Comparison of ENCODE assay signal across 8 cellular contexts in the genomic region with DNA sequence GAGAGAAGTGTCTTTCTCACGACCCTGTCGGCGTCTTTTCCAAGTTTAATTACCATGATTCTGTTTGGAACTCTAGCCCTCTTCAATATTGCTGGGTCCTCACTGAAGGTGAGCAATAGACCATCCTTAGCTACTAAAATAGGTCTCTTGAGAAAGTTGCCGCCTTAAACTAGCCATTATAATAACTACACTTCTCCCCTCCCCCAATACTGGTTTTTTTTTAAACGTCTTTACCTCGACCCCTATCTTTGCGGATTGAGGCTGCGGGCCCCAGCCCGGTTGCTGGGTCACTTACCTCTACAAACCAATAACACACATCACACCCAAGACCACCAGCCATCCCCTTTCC. TPM values are rescaled to one million over a fixed set of nuclear protein-coding genes. Genes with fewer than 3 reads are reported as not detected.
DNase-seq lines count a peak whose midpoint lies in the region; ATAC-seq, FAIRE-seq and TF ChIP-seq lines count a peak whose summit lies in the region.

No MANE protein-coding gene starts in this region.

- peak overlapping the region; percentile 86 for H3K4me2 ChIP-seq in keratinocyte (ENCODE audit: control insufficient read depth, extremely low read depth, insufficient read depth, low read depth, low read length)

- peaks cover 26% of the 10 kb centered on the region for H3K79me2 ChIP-seq in keratinocyte (ENCODE audit: control insufficient read depth, insufficient read depth, low read length)

- H2AFZ ChIP-seq in keratinocyte (ENCODE audit: control insufficient read depth, low read length), result no peak overlapping the region

- H4K20me1 ChIP-seq in keratinocyte (ENCODE audit: control insufficient read depth, extremely low read depth, insufficient read depth, low read length), result no peaks in the 10 kb centered on the region

- dilution Hi-C loops in keratinocyte (cut with MboI; ENCODE audit: extremely low pct_ligation_motif_present, low sequenced_read_pairs), result loop anchor here (25.0 kb wide), 1 partner anchor 184 kb away; a partner anchor contains a TSS

- TF ChIP-seq CTCF in keratinocyte (optimal IDR thresholded peaks at IDR 0.05 in 1 of 3, IDR thresholded peaks at IDR 0.05 in 1 of 3, conservative IDR thresholded peaks at IDR 0.05 in 1 of 3; ENCODE audit: extremely low read depth in 1 of 3, insufficient read depth in 2 of 3, low read length in 3 of 3), result no peak

- DNase-seq in H7 (no peak), keratinocyte (ENCODE audit: low read depth, low spot score) (no peak), DMS153 treated with DMSO at 0.1 percent for 48 hours (lab: John Stamatoyannopoulos, UW; ENCODE audit: unreplicated experiment) (no peak), NCI-H2107 treated with DMSO at 0.1 percent for 48 hours (lab: John Stamatoyannopoulos, UW; ENCODE audit: unreplicated experiment) (no peak)

- H3K4me1 ChIP-seq in keratinocyte (ENCODE audit: control insufficient read depth, extremely low read depth, insufficient read depth, low read length) (peaks cover 52% of the 10 kb centered on the region), subcutaneous abdominal adipose tissue (ENCODE audit: control insufficient read depth in 5 of 5, insufficient read depth in 5 of 5, low read length in 5 of 5) (peaks cover 0 to 23% (median 20%) of the 10 kb centered on the region in 5 donors)

- peaks cover 28% of the 10 kb centered on the region for H3K36me3 ChIP-seq in H7 (replicated peaks; ENCODE audit: control insufficient read depth, insufficient read depth, low read length)
- H3K36me3 ChIP-seq in keratinocyte (ENCODE audit: control insufficient read depth in 2 of 2, extremely low read depth in 1 of 2, insufficient read depth in 2 of 2, low read length in 2 of 2), result peaks cover 2 to 14% of the 10 kb centered on the region in 2 experiments
- H3K36me3 ChIP-seq in subcutaneous abdominal adipose tissue (ENCODE audit: control insufficient read depth in 5 of 5, insufficient read depth in 5 of 5, low read length in 5 of 5), result peaks cover 22 to 37% (median 32%) of the 10 kb centered on the region in 5 donors

- ATAC-seq in GM21423 (IDR thresholded peaks at IDR 0.05; ENCODE audit: unreplicated experiment) (no peak), GM18520 (IDR thresholded peaks at IDR 0.05; ENCODE audit: unreplicated experiment) (no peak)

- H3K9me3 ChIP-seq in keratinocyte (ENCODE audit: control insufficient read depth, low read depth, low read length), result no peaks in the 10 kb centered on the region
- no peaks in the 10 kb centered on the region for H3K9me3 ChIP-seq in subcutaneous abdominal adipose tissue (ENCODE audit: control insufficient read depth in 5 of 5, low read length in 5 of 5)

- peak overlapping the region; percentile 84 for H3K4me3 ChIP-seq in H7 (ENCODE audit: insufficient read depth, low read depth, low read length)
- peak overlapping the region; percentile 55 to 90 (median 69) for H3K4me3 ChIP-seq in keratinocyte (ENCODE audit: control insufficient read depth in 2 of 3, extremely low read depth in 1 of 3, insufficient read depth in 2 of 3, low read depth in 1 of 3, low read length in 3 of 3)
- H3K4me3 ChIP-seq in subcutaneous abdominal adipose tissue (ENCODE audit: low read depth in 1 of 5, low read length in 5 of 5), result peak overlapping the region; percentile 73 to 96 (median 86)

- H3K9me1 ChIP-seq in keratinocyte (ENCODE audit: control insufficient read depth, extremely low read depth, insufficient read depth, low read length), result peaks cover 2% of the 10 kb centered on the region

- WGBS in adipose tissue, 3 donors, result 0 to 1% (median 0%) methylated on average over 9 of the region's 9 CpGs

- FAIRE-seq in keratinocyte (lab: Jason Lieb, UNC), result no peak

- H3K9ac ChIP-seq in keratinocyte (ENCODE audit: control insufficient read depth, extremely low read depth, insufficient read depth, low read length) (peak overlapping the region; percentile 88), subcutaneous abdominal adipose tissue (ENCODE audit: low read length in 5 of 5) (peak overlapping the region; percentile 50 to 93 (median 74))

- H3K27ac ChIP-seq in adipose tissue (ENCODE audit: low read depth, low read length) (peak overlapping the region; percentile 47), keratinocyte (ENCODE audit: control insufficient read depth, insufficient read depth, low read length) (peak overlapping the region; percentile 95), subcutaneous abdominal adipose tissue (ENCODE audit: low read depth, low read length) (peak overlapping the region; percentile 95)

- H3K27me3 ChIP-seq in H7 (ENCODE audit: control insufficient read depth, insufficient read depth, low read length) (no peaks in the 10 kb centered on the region), keratinocyte (ENCODE audit: control insufficient read depth, extremely low read depth, insufficient read depth, low read length) (no peaks in the 10 kb centered on the region), subcutaneous abdominal adipose tissue (ENCODE audit: control insufficient read depth in 5 of 5, insufficient read depth in 4 of 5, low read length in 5 of 5) (no peaks in the 10 kb centered on the region)

RNA-seq across cellular contexts. Expression of a gene that starts 0.7 kb away (rescaled TPM):
- total RNA-seq in H7 (2014; rRNA removed; shearing (Covaris generic)), result 373 and 448 TPM in 2 replicates
- polyA plus RNA-seq in adipose tissue, result 100 to 1,000 TPM in 2 of 3 donors, 10 to 100 TPM in 1; 49.0 to 133 (median 107) TPM
- polyA plus RNA-seq in keratinocyte, result 76.8 to 157 TPM (median 102 TPM) in 3 replicates
- 59.7 TPM for polyA plus RNA-seq in keratinocyte (2011; ENCODE audit: low read depth)
- 99.0 and 125 TPM in 2 replicates for polyA plus RNA-seq in keratinocyte (2011; cell fraction: cytosol; rRNA removed)
- 56.9 and 69.4 TPM in 2 replicates for polyA plus RNA-seq in keratinocyte (2011; cell fraction: nucleus; rRNA removed)
- polyA plus RNA-seq in keratinocyte (2012; ENCODE audit: low replicate concordance), result 87.5 and 131 TPM in 2 replicates
- polyA minus RNA-seq in keratinocyte, result 13.2 to 36.5 TPM (median 22.0 TPM) in 3 replicates
- 27.0 TPM for polyA minus RNA-seq in keratinocyte (2011; cell fraction: cytosol; rRNA and poly(A)+ RNA removed)
- 7.9 and 12.7 TPM in 2 replicates for polyA minus RNA-seq in keratinocyte (2011; cell fraction: nucleus; rRNA and poly(A)+ RNA removed)

RNA-seq across cellular contexts. Expression of a gene that starts 49.3 kb away (rescaled TPM):
- 165 and 234 TPM in 2 replicates for total RNA-seq in H7 (2014; rRNA removed; shearing (Covaris generic))
- polyA plus RNA-seq in adipose tissue (100 to 1,000 TPM in 2 of 3 donors, 10 to 100 TPM in 1; 98.6 to 386 (median 314) TPM), keratinocyte (105 to 237 TPM (median 156 TPM) in 3 replicates)
- 301 TPM for polyA plus RNA-seq in keratinocyte (2011; ENCODE audit: low read depth)
- polyA plus RNA-seq in keratinocyte (2011; cell fraction: cytosol; rRNA removed), result 85.0 and 142 TPM in 2 replicates
- 241 and 336 TPM in 2 replicates for polyA plus RNA-seq in keratinocyte (2011; cell fraction: nucleus; rRNA removed)
- 139 and 235 TPM in 2 replicates for polyA plus RNA-seq in keratinocyte (2012; ENCODE audit: low replicate concordance)
- polyA minus RNA-seq in keratinocyte, result 75.7 to 233 TPM (median 111 TPM) in 3 replicates
- polyA minus RNA-seq in keratinocyte (2011; cell fraction: cytosol; rRNA and poly(A)+ RNA removed), result 164 TPM
- 148 and 203 TPM in 2 replicates for polyA minus RNA-seq in keratinocyte (2011; cell fraction: nucleus; rRNA and poly(A)+ RNA removed)
